Comparison of ENCODE assay signal across 20 cellular contexts in the genomic region with DNA sequence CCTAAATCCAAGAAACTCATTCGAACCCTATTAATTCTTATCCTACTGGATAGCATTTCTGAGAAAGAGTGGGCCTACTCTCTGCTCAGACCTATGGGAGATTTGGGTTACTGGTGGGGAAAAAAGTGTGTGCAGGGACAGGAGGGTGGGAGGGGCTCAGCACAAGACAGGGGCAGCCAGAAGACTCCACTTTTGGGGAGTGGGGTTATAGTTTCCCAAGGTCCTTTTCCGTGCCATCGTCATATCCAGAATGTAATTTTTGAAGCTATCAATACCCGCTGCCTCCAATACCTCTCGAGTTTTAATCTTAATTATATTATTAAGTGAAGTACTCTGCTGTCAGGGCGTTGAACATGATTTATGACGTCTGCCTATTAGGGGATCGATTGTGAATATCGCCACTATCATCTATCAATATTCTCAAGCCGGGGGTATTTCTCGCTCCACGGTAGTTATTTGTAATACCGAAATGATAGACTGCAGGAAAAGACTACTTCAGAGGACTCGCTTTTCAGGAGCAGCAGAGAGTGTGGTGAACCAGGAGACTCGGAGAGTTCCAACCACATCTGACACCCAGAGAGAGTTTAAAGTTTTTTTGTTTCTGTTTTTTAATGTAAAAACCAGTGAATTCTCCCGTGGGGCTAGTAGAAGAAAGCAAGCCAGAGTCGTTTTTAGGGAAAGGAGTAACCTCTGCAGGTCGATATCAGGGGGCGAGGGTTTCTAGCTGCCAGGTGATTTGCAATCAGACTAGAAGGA. TPM values are rescaled to one million over a fixed set of nuclear protein-coding genes. Genes with fewer than 3 reads are reported as not detected.
DNase-seq lines count a peak whose midpoint lies in the region; ATAC-seq, FAIRE-seq and TF ChIP-seq lines count a peak whose summit lies in the region.
"Had no signal": no experiment of that assay in that cellular context is flagged by ENCODE, and none has a peak within 500 bp of the region (broad histone marks: within the 10 kb centered on the region; RNA-seq: fewer than 3 reads in every experiment).

No MANE protein-coding gene starts in this region.

- H3K4me1 Mint-ChIP-seq in neural crest cell = peaks cover 83% of the 10 kb centered on the region
- H3K4me1 Mint-ChIP-seq in effector memory CD8-positive, alpha-beta T cell (ENCODE audit: low read depth in 2 of 2) = peaks cover 0 to 3% of the 10 kb centered on the region in 2 donors

- H2AFZ ChIP-seq in GM12878 (ENCODE audit: control insufficient read depth, low read depth, low read length) = no peak overlapping the region

- H4K20me1 ChIP-seq in GM12878 (ENCODE audit: control insufficient read depth, insufficient read depth) = no peaks in the 10 kb centered on the region; the same call in 1 of the 2 replicates

- H3K4me3 Mint-ChIP-seq in neural crest cell = peak overlapping the region; percentile 96
- H3K4me3 Mint-ChIP-seq in effector memory CD8-positive, alpha-beta T cell = no peak overlapping the region
- H3K4me3 Mint-ChIP-seq: activated CD4-positive, alpha-beta T cell treated with anti-CD3 and anti-CD28 coated beads for 36 hours had no signal

- H3K4me1 ChIP-seq in GM12878 (ENCODE audit: control insufficient read depth, insufficient read depth, low read length) (no peaks in the 10 kb centered on the region), thyroid gland (peaks cover 20 to 27% of the 10 kb centered on the region in 2 donors)

- POLR2A ChIA-PET in GM12878 (lab: Charles Lee) = interaction anchor here (1.2 to 5.8 kb wide), 2 partner anchors 15 to 28 kb away, joined by 3 to 31 read pairs; no protein-coding TSS in a partner anchor

- no peak for ATAC-seq in GM12878
- ATAC-seq in effector memory CD8-positive, alpha-beta T cell (replicated peaks) = no peak
- ATAC-seq: activated CD4-positive, alpha-beta T cell treated with anti-CD3 and anti-CD28 coated beads for 36 hours had no signal

- no peak overlapping the region for H3K9ac ChIP-seq in GM12878 (ENCODE audit: control insufficient read depth, insufficient read depth, low read length)

- SMC1A ChIA-PET in GM12878 (lab: Charles Lee; ENCODE audit: uncharacterized antibody, unreplicated experiment) = interaction anchor here (1.1 to 2.7 kb wide), 2 partner anchors 16 to 292 kb away, joined by 3 to 17 read pairs; no protein-coding TSS in a partner anchor

- H3K27ac ChIP-seq in GM12878 (ENCODE audit: control insufficient read depth, insufficient read depth) (no peak overlapping the region), thyroid gland (peak overlapping the region; percentile 31 to 97 (median 80))
- H3K27ac ChIP-seq: C4-2B had no signal

- no peak for TF ChIP-seq EP300 in GM12878 (IDR thresholded peaks at IDR 0.05; ENCODE audit: borderline replicate concordance in 1 of 2, control insufficient read depth in 1 of 2, low read depth in 2 of 2, low read length in 2 of 2)

- no peak for FAIRE-seq in GM12878 (lab: Jason Lieb, UNC)
- FAIRE-seq: frontal cortex had no signal

- in situ Hi-C loops in GM12878 (cut with MboI) = loop anchor here (10.0 kb wide), 1 partner anchor 884 kb away; no protein-coding TSS in a partner anchor

- CTCF ChIA-PET in GM12878 (lab: Yijun Ruan, JAX) = no interaction called here

- H3K4me3 ChIP-seq in GM12878 (no peak overlapping the region), epithelial cell of proximal tubule (ENCODE audit: low read depth, low read length) (peak overlapping the region; percentile 32), thyroid gland (replicated peaks in 1 of 3) (no peak overlapping the region)

- no peak for DNase-seq in GM12878 (ENCODE audit: low read depth, low spot score)
- no peak for DNase-seq in epithelial cell of proximal tubule (ENCODE audit: low read depth)
- no peak for DNase-seq in neural crest cell (ENCODE audit: low read depth, low spot score)
- DNase-seq in thyroid gland = no peak
- no peak for DNase-seq in NOMO-1 (lab: John Stamatoyannopoulos, UW; ENCODE audit: unreplicated experiment in 2 of 2)
- no peak for DNase-seq in SHP77 treated with DMSO at 0.1 percent for 48 hours (lab: John Stamatoyannopoulos, UW)
- no peak for DNase-seq in effector memory CD8-positive, alpha-beta T cell
- DNase-seq in NCI-H510A (lab: John Stamatoyannopoulos, UW) = no peak
- DNase-seq: activated CD4-positive, alpha-beta T cell treated with anti-CD3 and anti-CD28 coated beads for 36 hours; activated CD8-positive, alpha-beta memory T cell treated with anti-CD3 and anti-CD28 coated beads, Interleukin-2, amount 50 U/mL, for 48 hours; activated naive CD4-positive, alpha-beta T cell treated with Interleukin-2 at 50 U/mL for 16 hours; DMS79 treated with DMSO at 0.1 percent for 48 hours; effector CD4-positive, alpha-beta T cell; immature natural killer cell; NCI-H1436; NCI-H226; posterior cingulate gyrus; stimulated activated CD4-positive, alpha-beta T cell treated with anti-CD3 and anti-CD28 coated beads, Interleukin-15, amount 100 ng/mL, for 24 hours had no signal

- H3K4me2 ChIP-seq in GM12878 (ENCODE audit: control insufficient read depth, insufficient read depth) = no peak overlapping the region

- H3K27me3 ChIP-seq in GM12878 (replicated peaks in 1 of 2; ENCODE audit: control insufficient read depth in 2 of 2, insufficient read depth in 2 of 2, low read length in 1 of 2) (peaks cover 0 to 9% of the 10 kb centered on the region in 2 experiments; a peak in 3 of 4 replicates), thyroid gland (peaks cover 33% of the 10 kb centered on the region)

- H3K36me3 ChIP-seq in GM12878 (ENCODE audit: control insufficient read depth in 2 of 2, insufficient read depth in 2 of 2, low read length in 1 of 2) (no peaks in the 10 kb centered on the region), thyroid gland (no peaks in the 10 kb centered on the region)

- no peak for TF ChIP-seq CTCF in GM12878 (IDR thresholded peaks at IDR 0.05 in 2 of 3, conservative IDR thresholded peaks at IDR 0.05 in 1 of 3; ENCODE audit: control insufficient read depth in 2 of 3, extremely low read depth in 1 of 3, insufficient read depth in 1 of 3, low read depth in 3 of 3, low read length in 3 of 3)
- TF ChIP-seq CTCF in epithelial cell of proximal tubule (conservative IDR thresholded peaks at IDR 0.05; ENCODE audit: low read depth, low read length) = no peak
- TF ChIP-seq CTCF in neural crest cell (conservative IDR thresholded peaks at IDR 0.05) = no peak
- no peak for TF ChIP-seq CTCF in thyroid gland (IDR thresholded peaks at IDR 0.05)

- peaks cover 2% of the 10 kb centered on the region for H3K36me3 Mint-ChIP-seq in neural crest cell (ENCODE audit: low read depth)
- no peaks in the 10 kb centered on the region for H3K36me3 Mint-ChIP-seq in effector memory CD8-positive, alpha-beta T cell (ENCODE audit: insufficient read depth)

- TF ChIP-seq POLR2A in GM12878 (IDR thresholded peaks at IDR 0.05; ENCODE audit: low read depth, low read length) = no peak
- TF ChIP-seq POLR2A in thyroid gland (IDR thresholded peaks at IDR 0.05) = no peak

- H3K27me3 Mint-ChIP-seq in neural crest cell (ENCODE audit: low read depth) = peaks cover 70% of the 10 kb centered on the region
- peaks cover 72 to 79% of the 10 kb centered on the region in 2 donors for H3K27me3 Mint-ChIP-seq in effector memory CD8-positive, alpha-beta T cell

- RAD21 ChIA-PET in GM12878 (lab: Charles Lee; ENCODE audit: unreplicated experiment) = interaction anchor here (1.3 to 11.4 kb wide), 3 partner anchors 12 to 22 kb away, joined by 3 to 124 read pairs (median 33); partner anchors contain the start of gene NR2F2

- H3K79me2 ChIP-seq in GM12878 (ENCODE audit: control insufficient read depth, insufficient read depth, low read length) = no peaks in the 10 kb centered on the region

- no TSS peak for BruUV-seq in GM12878 (replicated peaks; lab: Mats Ljungman, UMichigan)

- H3K27ac Mint-ChIP-seq in neural crest cell (ENCODE audit: unreplicated experiment) = peak overlapping the region; percentile 52
- no peak overlapping the region for H3K27ac Mint-ChIP-seq in effector memory CD8-positive, alpha-beta T cell
- H3K27ac Mint-ChIP-seq: activated CD4-positive, alpha-beta T cell treated with anti-CD3 and anti-CD28 coated beads for 36 hours had no signal

- H3K9me3 Mint-ChIP-seq in neural crest cell = no peaks in the 10 kb centered on the region
- no peaks in the 10 kb centered on the region for H3K9me3 Mint-ChIP-seq in effector memory CD8-positive, alpha-beta T cell

- TF ChIP-seq RAD21 in GM12878 (IDR thresholded peaks at IDR 0.05; ENCODE audit: insufficient read depth, low read depth, low read length) = no peak

- WGBS in GM12878 (ENCODE audit: insufficient coverage, insufficient replicate concordance, low lambda C conversion rate, missing lambda C conversion rate) = 15% methylated on average over 19 of the region's 19 CpGs
- WGBS in thyroid gland, 2 donors = 57 to 63% methylated on average over 19 of the region's 19 CpGs

- intact Hi-C loops in GM12878 (cut with micrococcal nuclease; ENCODE audit: unreplicated experiment) = loop anchor here (10.0 kb wide), 1 partner anchor 794 kb away; no protein-coding TSS in a partner anchor
- intact Hi-C loops in thyroid gland (cut with DNase I) = no loop called here

- no peaks in the 10 kb centered on the region; the same call in 2 of the 3 replicates for H3K9me3 ChIP-seq in GM12878 (replicated peaks; ENCODE audit: control insufficient read depth, insufficient read depth, low read length)
- no peaks in the 10 kb centered on the region for H3K9me3 ChIP-seq in thyroid gland

TF ChIP-seq in GM12878, 131 proteins besides CTCF, POLR2A, EP300 and RAD21 (continues in another document):
- TF ChIP-seq ZNF207 (IDR thresholded peaks at IDR 0.05; ENCODE audit: borderline replicate concordance) (no peak), CHD2 (IDR thresholded peaks at IDR 0.05; ENCODE audit: borderline replicate concordance, low read depth, low read length) (no peak)

RNA-seq across cellular contexts. Expression of gene NR2F2, which starts 20.6 kb away (rescaled TPM):
- 21.4 and 23.4 TPM in 2 replicates for total RNA-seq in GM12878 (2013; cell fraction: nucleolus; rRNA removed)
- total RNA-seq in GM12878 (2014; rRNA removed) (0.82 and 1.1 TPM in 2 replicates), GM12878 (2014; rRNA removed; fragmentation: Illumina TruSeq; extraction: Trizol) (1.7 and 1.9 TPM in 2 replicates), GM12878 (2021) (9.4 and 10.1 TPM in 2 replicates), epithelial cell of proximal tubule (17.6 and 17.7 TPM in 2 replicates), neural crest cell (147 and 150 TPM in 2 replicates), thyroid gland (10 to 100 TPM; 18.3 to 30.2 (median 20.4) TPM)
- polyA plus RNA-seq in GM12878 (2011; ENCODE audit: low read depth) = 0.34 TPM
- polyA plus RNA-seq in GM12878 (2011; rRNA removed) (8.7 and 10.0 TPM in 2 replicates), GM12878 (2014; fragmentation: Illumina TruSeq; extraction: Trizol) (6.9 TPM in 2 replicates), GM12878 (2014; fragmentation: Nextera tagmentation; extraction: Ambion mirVana) (1 to 10 TPM; 2.3 to 3.2 TPM), GM12878 (2014; rRNA removed) (3.7 and 6.6 TPM in 2 replicates), GM12878 (2016; fragmentation: Nextera tagmentation; extraction: Ambion mirVana) (1 to 10 TPM; 1.8 to 3.1 TPM)
- polyA plus RNA-seq in GM12878 (2011; cell fraction: cytosol; rRNA removed) = 13.9 and 14.3 TPM in 2 replicates
- polyA plus RNA-seq in GM12878 (2011; cell fraction: nucleus; rRNA removed) = 14.0 and 17.0 TPM in 2 replicates
- polyA plus RNA-seq in GM12878 (2012) = 2.4 and 2.6 TPM in 2 replicates
- polyA minus RNA-seq in GM12878 (2011; rRNA and poly(A)+ RNA removed) = 7.2 and 11.2 TPM in 2 replicates
- polyA minus RNA-seq in GM12878 (2011; cell fraction: cytosol; rRNA and poly(A)+ RNA removed) = 12.4 and 19.1 TPM in 2 replicates
- 9.9 and 15.4 TPM in 2 replicates for polyA minus RNA-seq in GM12878 (2011; cell fraction: nucleus; rRNA and poly(A)+ RNA removed)
- total RNA-seq: activated CD4-positive, alpha-beta T cell treated with anti-CD3 and anti-CD28 coated beads for 36 hours had no signal
- polyA plus RNA-seq: immature natural killer cell had no signal
